In genomic region chr9:95953986-95954385, GRCh38 we compare ENCODE assay signal across 16 cellular contexts.
"Had no signal": no experiment of that assay in that cellular context is flagged by ENCODE, and none has a peak within 500 bp of the region (broad histone marks: within the 10 kb centered on the region; RNA-seq: fewer than 3 reads in every experiment).

No MANE protein-coding gene starts in this region.

- H3K4me3 ChIP-seq: gastrocnemius medialis, lung, prostate gland, tibial artery had no signal

- H3K9me3 ChIP-seq: gastrocnemius medialis, prostate gland, tibial artery had no signal

- H3K36me3 ChIP-seq: prostate gland had no signal

- H3K4me3 Mint-ChIP-seq: activated naive CD4-positive, alpha-beta T cell treated with anti-CD3 and anti-CD28 coated beads, Interleukin-2, amount 50 U/mL, for 24 hours; nephron progenitor cell had no signal

- H3K27ac Mint-ChIP-seq: activated naive CD4-positive, alpha-beta T cell treated with anti-CD3 and anti-CD28 coated beads, Interleukin-2, amount 50 U/mL, for 24 hours; nephron progenitor cell had no signal

- H3K4me1 Mint-ChIP-seq: nephron progenitor cell had no signal

- ATAC-seq: gastrocnemius medialis, right cardiac atrium had no signal

- H3K27ac ChIP-seq: gastrocnemius medialis, prostate gland, tibial artery, WERI-Rb-1 had no signal

- DNase-seq: activated CD4-positive, alpha-beta T cell treated with anti-CD3 and anti-CD28 coated beads for 1 hour; amniotic stem cell; effector CD4-positive, alpha-beta T cell; gastrocnemius medialis; head of caudate nucleus; nephron progenitor cell; right cardiac atrium; small intestine; stimulated activated CD4-positive, alpha-beta T cell treated with anti-CD3 and anti-CD28 coated beads, Interleukin-15, amount 100 ng/mL, for 24 hours; stimulated activated CD4-positive, alpha-beta T cell treated with anti-CD3 and anti-CD28 coated beads, Interleukin-4, amount 100 ng/mL, for 1 hour; SW 1271; tibial artery; WERI-Rb-1 had no signal

- H3K4me1 ChIP-seq: gastrocnemius medialis, prostate gland, tibial artery had no signal

- H3K27me3 ChIP-seq: gastrocnemius medialis, tibial artery had no signal

- H3K27me3 Mint-ChIP-seq: activated naive CD4-positive, alpha-beta T cell treated with anti-CD3 and anti-CD28 coated beads, Interleukin-2, amount 50 U/mL, for 24 hours had no signal
